ENCODE assay signal across 9 cellular contexts in genomic region chr6:11251553-11252358, GRCh38. TPM values are rescaled to one million over a fixed set of nuclear protein-coding genes. Genes with fewer than 3 reads are reported as not detected.
DNase-seq lines count a peak whose midpoint lies in the region; TF ChIP-seq lines count a peak whose summit lies in the region.
"Had no signal": no experiment of that assay in that cellular context is flagged by ENCODE, and none has a peak within 500 bp of the region (broad histone marks: within the 10 kb centered on the region; RNA-seq: fewer than 3 reads in every experiment).

No MANE protein-coding gene starts in this region.

- 60% methylated on average over 7 of the region's 7 CpGs for WGBS in SK-N-SH (ENCODE audit: low lambda C conversion rate)

- TF ChIP-seq CTCF in SK-N-SH (IDR thresholded peaks at IDR 0.05) (no peak), osteocyte (IDR thresholded peaks at IDR 0.05) (peak; percentile 25)

- H3K27ac Mint-ChIP-seq in osteocyte (ENCODE audit: unreplicated experiment) = peak overlapping the region; percentile 88
- no peak overlapping the region for H3K27ac Mint-ChIP-seq in activated CD4-positive, alpha-beta T cell treated with anti-CD3 and anti-CD28 coated beads, Interleukin-2, amount 10 ng/mL, durations not matched to agents 7 days and 5 days

- peak overlapping the region; percentile 42; the same call in 1 of the 2 replicates for H3K4me2 ChIP-seq in SK-N-SH

- no peaks in the 10 kb centered on the region for H4K20me1 ChIP-seq in SK-N-SH (ENCODE audit: insufficient read depth)

- H3K36me3 ChIP-seq in ACC112 (ENCODE audit: insufficient read depth, low read length) (no peaks in the 10 kb centered on the region), SK-N-SH (replicated peaks in 1 of 2; ENCODE audit: control insufficient read depth in 1 of 2, insufficient read depth in 2 of 2, low read length in 1 of 2) (no peaks in the 10 kb centered on the region)

- H3K4me3 Mint-ChIP-seq in osteocyte (ENCODE audit: unreplicated experiment) = no peak overlapping the region
- no peak overlapping the region for H3K4me3 Mint-ChIP-seq in activated CD4-positive, alpha-beta T cell treated with anti-CD3 and anti-CD28 coated beads, Interleukin-2, amount 10 ng/mL, durations not matched to agents 7 days and 5 days

- H2AFZ ChIP-seq in ACC112 (ENCODE audit: low read length, unreplicated experiment) (no peak overlapping the region), SK-N-SH (ENCODE audit: low read depth) (peak overlapping the region; percentile 32; the same call in 1 of the 2 replicates)

- H3K27me3 ChIP-seq in ACC112 (ENCODE audit: insufficient read depth, low read length) (no peaks in the 10 kb centered on the region), SK-N-SH (ENCODE audit: insufficient read depth) (no peaks in the 10 kb centered on the region)

- no peaks in the 10 kb centered on the region for H3K9me2 ChIP-seq in SK-N-SH

- TF ChIP-seq RAD21 in SK-N-SH (IDR thresholded peaks at IDR 0.05; ENCODE audit: low read length) = peak; percentile 45; the same call in 1 of the 2 replicates

- peaks cover 4% of the 10 kb centered on the region for H3K9me3 Mint-ChIP-seq in osteocyte (ENCODE audit: unreplicated experiment)
- peaks cover 9% of the 10 kb centered on the region for H3K9me3 Mint-ChIP-seq in activated CD4-positive, alpha-beta T cell treated with anti-CD3 and anti-CD28 coated beads, Interleukin-2, amount 10 ng/mL, durations not matched to agents 7 days and 5 days

- H3K4me1 Mint-ChIP-seq in osteocyte (ENCODE audit: unreplicated experiment) = peaks cover 45% of the 10 kb centered on the region
- peaks cover 2% of the 10 kb centered on the region for H3K4me1 Mint-ChIP-seq in activated CD4-positive, alpha-beta T cell treated with anti-CD3 and anti-CD28 coated beads, Interleukin-2, amount 10 ng/mL, durations not matched to agents 7 days and 5 days

- no peaks in the 10 kb centered on the region for H3K9me3 ChIP-seq in SK-N-SH

- H3K79me2 ChIP-seq in ACC112 (ENCODE audit: control insufficient read depth, insufficient read depth, low read length, unreplicated experiment) (no peaks in the 10 kb centered on the region), SK-N-SH (ENCODE audit: insufficient read depth) (no peaks in the 10 kb centered on the region)

- CTCF ChIA-PET in SK-N-SH (lab: Yijun Ruan, JAX) = interaction anchor here (1.0 to 2.1 kb wide), 10 partner anchors 9 to 324 kb away, joined by 3 to 7 read pairs (median 5); partner anchors contain the start of gene NEDD9
- CTCF ChIA-PET in activated CD4-positive, alpha-beta T cell treated with anti-CD3 and anti-CD28 coated beads, Interleukin-2, amount 10 ng/mL, durations not matched to agents 7 days and 5 days (lab: Charles Lee) = interaction anchor here (0.9 to 2.0 kb wide), 3 partner anchors 9 to 29 kb away, joined by 3 to 9 read pairs (median 3); no protein-coding TSS in a partner anchor

- H3K36me3 Mint-ChIP-seq in osteocyte (ENCODE audit: unreplicated experiment) = no peaks in the 10 kb centered on the region
- H3K36me3 Mint-ChIP-seq in activated CD4-positive, alpha-beta T cell treated with anti-CD3 and anti-CD28 coated beads, Interleukin-2, amount 10 ng/mL, durations not matched to agents 7 days and 5 days (ENCODE audit: low read depth) = peaks cover 58% of the 10 kb centered on the region

- POLR2A ChIA-PET in SK-N-SH (lab: Yijun Ruan, JAX) = interaction anchor here (0.9 to 1.2 kb wide), 3 partner anchors 18 to 19 kb away, joined by 4 read pairs; partner anchors contain the start of gene NEDD9
- POLR2A ChIA-PET in activated CD4-positive, alpha-beta T cell treated with anti-CD3 and anti-CD28 coated beads, Interleukin-2, amount 10 ng/mL, durations not matched to agents 7 days and 5 days (lab: Charles Lee) = no interaction called here

- no peak for TF ChIP-seq EP300 in SK-N-SH (IDR thresholded peaks at IDR 0.05; ENCODE audit: borderline replicate concordance in 1 of 2, low read depth in 1 of 2, low read length in 1 of 2)

- peaks cover 31% of the 10 kb centered on the region for H3K4me1 ChIP-seq in ACC112 (ENCODE audit: control insufficient read depth, insufficient read depth, low read length, unreplicated experiment)
- H3K4me1 ChIP-seq in SK-N-SH (ENCODE audit: control insufficient read depth in 1 of 2, insufficient read depth in 2 of 2, low read depth in 1 of 2, low read length in 1 of 2) = peaks cover 14 to 30% of the 10 kb centered on the region in 2 experiments; a peak in 3 of 4 replicates

- H3K27me3 Mint-ChIP-seq in osteocyte (ENCODE audit: unreplicated experiment) = no peaks in the 10 kb centered on the region
- no peaks in the 10 kb centered on the region for H3K27me3 Mint-ChIP-seq in activated CD4-positive, alpha-beta T cell treated with anti-CD3 and anti-CD28 coated beads, Interleukin-2, amount 10 ng/mL, durations not matched to agents 7 days and 5 days

- H3K9ac ChIP-seq in SK-N-SH = peak overlapping the region; percentile 2; the same call in 1 of the 2 replicates

- H3F3A ChIP-seq in SK-N-SH (replicated peaks; ENCODE audit: insufficient read depth) = peaks cover 5% of the 10 kb centered on the region

- DNase-seq in SK-N-SH (peak; percentile 47), foreskin melanocyte (peak; percentile 98), osteocyte (ENCODE audit: extremely low spot score, unreplicated experiment) (no peak), NCI-H1694 (lab: John Stamatoyannopoulos, UW) (no peak), iPS-NIHi7 (ENCODE audit: extremely low spot score) (no peak)
- no peak for DNase-seq in activated CD4-positive, alpha-beta T cell treated with anti-CD3 and anti-CD28 coated beads, Interleukin-2, amount 50 U/mL, for 1 hour
- no peak for DNase-seq in activated CD4-positive, alpha-beta T cell treated with anti-CD3 and anti-CD28 coated beads, Interleukin-2, amount 10 ng/mL, durations not matched to agents 7 days and 5 days

- H3K4me3 ChIP-seq in ACC112 (ENCODE audit: low read depth, low read length) = no peak overlapping the region; the same call in 1 of the 2 replicates
- no peak overlapping the region for H3K4me3 ChIP-seq in SK-N-SH (ENCODE audit: low read depth in 2 of 2, low read length in 1 of 2)

- peak overlapping the region; percentile 47; the same call in 1 of the 2 replicates for H3K27ac ChIP-seq in ACC112 (ENCODE audit: low read depth, low read length)
- H3K27ac ChIP-seq in SK-N-SH (ENCODE audit: low read depth in 2 of 2, low read length in 1 of 2) = peak overlapping the region; percentile 73 to 91
- H3K27ac ChIP-seq: C4-2B had no signal

TF ChIP-seq in SK-N-SH, 30 proteins besides CTCF, POLR2A, EP300 and RAD21:
- TF ChIP-seq, protein P1, sequence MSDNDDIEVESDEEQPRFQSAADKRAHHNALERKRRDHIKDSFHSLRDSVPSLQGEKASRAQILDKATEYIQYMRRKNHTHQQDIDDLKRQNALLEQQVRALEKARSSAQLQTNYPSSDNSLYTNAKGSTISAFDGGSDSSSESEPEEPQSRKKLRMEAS (IDR thresholded peaks at IDR 0.05; ENCODE audit: low read depth) = no peak
- TF ChIP-seq JUND (IDR thresholded peaks at IDR 0.05) = peak; percentile 22; the same call in 1 of the 2 replicates
- 0 out of 2 replicates have a peak, but pooled peaks have one; percentile 10 for TF ChIP-seq RCOR1 (IDR thresholded peaks at IDR 0.05; ENCODE audit: low read length)
- peak; percentile 68 for TF ChIP-seq TCF12 (IDR thresholded peaks at IDR 0.05)
- TF ChIP-seq FOSL2 (IDR thresholded peaks at IDR 0.05; ENCODE audit: borderline replicate concordance, low read depth) = peak; percentile 38; the same call in 1 of the 2 replicates
- TF ChIP-seq YY1 (IDR thresholded peaks at IDR 0.05; ENCODE audit: low read depth) = no peak
- peak; percentile 69; the same call in 1 of the 2 replicates for TF ChIP-seq RXRA (IDR thresholded peaks at IDR 0.05; ENCODE audit: borderline replicate concordance, low read depth)
- peak; percentile 88 for TF ChIP-seq NFIC (IDR thresholded peaks at IDR 0.05; ENCODE audit: borderline replicate concordance)
- no peak for TF ChIP-seq USF1 (IDR thresholded peaks at IDR 0.05; ENCODE audit: borderline replicate concordance, low read depth)
- TF ChIP-seq, protein P2, sequence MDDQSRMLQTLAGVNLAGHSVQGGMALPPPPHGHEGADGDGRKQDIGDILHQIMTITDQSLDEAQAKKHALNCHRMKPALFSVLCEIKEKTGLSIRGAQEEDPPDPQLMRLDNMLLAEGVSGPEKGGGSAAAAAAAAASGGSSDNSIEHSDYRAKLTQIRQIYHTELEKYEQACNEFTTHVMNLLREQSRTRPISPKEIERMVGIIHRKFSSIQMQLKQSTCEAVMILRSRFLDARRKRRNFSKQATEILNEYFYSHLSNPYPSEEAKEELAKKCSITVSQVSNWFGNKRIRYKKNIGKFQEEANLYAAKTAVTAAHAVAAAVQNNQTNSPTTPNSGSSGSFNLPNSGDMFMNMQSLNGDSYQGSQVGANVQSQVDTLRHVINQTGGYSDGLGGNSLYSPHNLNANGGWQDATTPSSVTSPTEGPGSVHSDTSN (IDR thresholded peaks at IDR 0.05) = peak; percentile 56

RNA-seq across cellular contexts. Expression of gene NEDD9, which starts 19.3 kb away (rescaled TPM):
- polyA plus RNA-seq in SK-N-SH (2012; rRNA removed) = 7.4 and 9.9 TPM in 2 replicates
- polyA plus RNA-seq in SK-N-SH (2012; cell fraction: cytosol; rRNA removed) = 6.1 and 6.8 TPM in 2 replicates
- polyA plus RNA-seq in SK-N-SH (2012; cell fraction: nucleus; rRNA removed) = 12.2 and 22.1 TPM in 2 replicates
- 8.8 and 10.3 TPM in 2 replicates for total RNA-seq in osteocyte
- total RNA-seq in activated CD4-positive, alpha-beta T cell treated with anti-CD3 and anti-CD28 coated beads, Interleukin-2, amount 10 ng/mL, durations not matched to agents 7 days and 5 days = 10 to 100 TPM; 42.7 to 47.7 TPM

Comparison
In these comparisons a context has a peak if more than half of its experiments do, and no peak if none do; other contexts are left out.
1. DNase-seq: peak in SK-N-SH (single experiment) and foreskin melanocyte (single experiment); none in osteocyte (single experiment), activated CD4-positive, alpha-beta T cell treated with anti-CD3 and anti-CD28 coated beads, Interleukin-2, amount 50 U/mL, for 1 hour (single experiment), activated CD4-positive, alpha-beta T cell treated with anti-CD3 and anti-CD28 coated beads, Interleukin-2, amount 10 ng/mL, durations not matched to agents 7 days and 5 days (single experiment), NCI-H1694 (single experiment) and iPS-NIHi7 (single experiment).